17 cellular contexts compared by ENCODE assay signal in genomic region chr3:185715091-185715490, GRCh38.
DNase-seq lines count a peak whose midpoint lies in the region; ATAC-seq, FAIRE-seq and TF ChIP-seq lines count a peak whose summit lies in the region.
"Had no signal": no experiment of that assay in that cellular context is flagged by ENCODE, and none has a peak within 500 bp of the region (broad histone marks: within the 10 kb centered on the region; RNA-seq: fewer than 3 reads in every experiment).

No MANE protein-coding gene starts in this region.

- H3K4me3 ChIP-seq in cardiac muscle cell (no peak overlapping the region), keratinocyte (ENCODE audit: control insufficient read depth in 2 of 3, extremely low read depth in 1 of 3, insufficient read depth in 2 of 3, low read depth in 1 of 3, low read length in 3 of 3) (peak overlapping the region; percentile 2 to 52 (median 39))
- H3K4me3 ChIP-seq: A549 had no signal

- in situ Hi-C loops in KBM-7 (cut with MboI; ENCODE audit: low pct_unique_long_range_greater_than_20kb, low sequenced_read_pairs), result no loop called here

- TF ChIP-seq CTCF in cardiac muscle cell (IDR thresholded peaks at IDR 0.05; ENCODE audit: low read depth, low read length) (no peak), brain (conservative IDR thresholded peaks at IDR 0.05) (no peak), keratinocyte (optimal IDR thresholded peaks at IDR 0.05 in 1 of 3, IDR thresholded peaks at IDR 0.05 in 1 of 3, conservative IDR thresholded peaks at IDR 0.05 in 1 of 3; ENCODE audit: extremely low read depth in 1 of 3, insufficient read depth in 2 of 3, low read length in 3 of 3) (no peak), type B pancreatic cell (conservative IDR thresholded peaks at IDR 0.05) (no peak)

- H3K79me2 ChIP-seq in keratinocyte (ENCODE audit: control insufficient read depth, insufficient read depth, low read length), result peaks cover 63% of the 10 kb centered on the region

- no peaks in the 10 kb centered on the region for H3K27me3 ChIP-seq in cardiac muscle cell
- no peaks in the 10 kb centered on the region for H3K27me3 ChIP-seq in keratinocyte (ENCODE audit: control insufficient read depth, extremely low read depth, insufficient read depth, low read length)

- H3K4me1 Mint-ChIP-seq in brain (peaks cover 89% of the 10 kb centered on the region), type B pancreatic cell (ENCODE audit: unreplicated experiment) (peaks cover 54% of the 10 kb centered on the region)
- H3K4me1 Mint-ChIP-seq: activated B cell treated with CpG ODN at 0.5 μM for 24 hours; stimulated activated effector memory CD8-positive, alpha-beta T cell treated with anti-CD3 and anti-CD28 coated beads, Interleukin-12 subunit alpha, Interleukin-12 subunit beta, amount 100 ng/mL, for 72 hours had no signal

- no peaks in the 10 kb centered on the region for H3K36me3 ChIP-seq in cardiac muscle cell
- H3K36me3 ChIP-seq in keratinocyte (ENCODE audit: control insufficient read depth in 2 of 2, extremely low read depth in 1 of 2, insufficient read depth in 2 of 2, low read length in 2 of 2), result peaks cover 3% of the 10 kb centered on the region in 2 experiments

- no peaks in the 10 kb centered on the region for H3K27me3 Mint-ChIP-seq in brain
- no peaks in the 10 kb centered on the region for H3K27me3 Mint-ChIP-seq in type B pancreatic cell

- H3K4me1 ChIP-seq in cardiac muscle cell (ENCODE audit: low read depth) (peaks cover 35% of the 10 kb centered on the region), keratinocyte (ENCODE audit: control insufficient read depth, extremely low read depth, insufficient read depth, low read length) (peaks cover 77% of the 10 kb centered on the region)

- H3K36me3 Mint-ChIP-seq in brain (peaks cover 26% of the 10 kb centered on the region), type B pancreatic cell (peaks cover 18% of the 10 kb centered on the region)
- H3K36me3 Mint-ChIP-seq: stimulated activated effector memory CD8-positive, alpha-beta T cell treated with anti-CD3 and anti-CD28 coated beads, Interleukin-12 subunit alpha, Interleukin-12 subunit beta, amount 100 ng/mL, for 72 hours had no signal

- peak overlapping the region; percentile 65 for H3K4me2 ChIP-seq in keratinocyte (ENCODE audit: control insufficient read depth, extremely low read depth, insufficient read depth, low read depth, low read length)
- H3K4me2 ChIP-seq: A549 had no signal

- peak overlapping the region; percentile 69 for H3K9ac ChIP-seq in keratinocyte (ENCODE audit: control insufficient read depth, extremely low read depth, insufficient read depth, low read length)

- DNase-seq in cardiac muscle cell (ENCODE audit: low read depth in 1 of 2, low spot score in 1 of 2) (peak; percentile 56 to 76), Right ventricle myocardium superior (no peak), keratinocyte (ENCODE audit: low read depth, low spot score) (no peak), type B pancreatic cell (ENCODE audit: extremely low spot score, unreplicated experiment) (no peak), NCI-H2081 (lab: John Stamatoyannopoulos, UW) (no peak), NCI-H345 treated with DMSO at 0.1 percent for 48 hours (lab: John Stamatoyannopoulos, UW; ENCODE audit: unreplicated experiment) (no peak), KBM-7 (no peak)
- DNase-seq: activated B cell treated with CpG ODN at 0.5 μM for 24 hours; cortex of kidney; head of caudate nucleus; NCI-H2081 treated with DMSO at 0.1 percent for 48 hours; stimulated activated CD4-positive, alpha-beta T cell treated with anti-CD3 and anti-CD28 coated beads, Interleukin-15, amount 100 ng/mL, for 24 hours had no signal

- intact Hi-C loops in Right ventricle myocardium superior (cut with DNase I), result no loop called here

- FAIRE-seq in keratinocyte (lab: Jason Lieb, UNC), result peak; percentile 95
- FAIRE-seq: A549, G401.6 had no signal

- H3K4me3 Mint-ChIP-seq in brain, result peak overlapping the region in 1 of 5 experiments; percentile 11
- H3K4me3 Mint-ChIP-seq in type B pancreatic cell, result no peak overlapping the region
- H3K4me3 Mint-ChIP-seq: activated B cell treated with CpG ODN at 0.5 μM for 24 hours; stimulated activated effector memory CD8-positive, alpha-beta T cell treated with anti-CD3 and anti-CD28 coated beads, Interleukin-12 subunit alpha, Interleukin-12 subunit beta, amount 100 ng/mL, for 72 hours had no signal

- H3K9me3 Mint-ChIP-seq in brain (peaks cover 0 to 5% (median 0%) of the 10 kb centered on the region in 5 experiments), type B pancreatic cell (no peaks in the 10 kb centered on the region)
- H3K9me3 Mint-ChIP-seq: activated T-helper 2 cell treated with anti-CD3 and anti-CD28 coated beads, Interferon-gamma antibody, Interleukin-2, Interleukin-4, amounts not matched to agents 10 μg/mL and 5 μg/mL and 100 μg/mL, durations not matched to agents 14 hours and 24 hours and 36 hours; stimulated activated effector memory CD8-positive, alpha-beta T cell treated with anti-CD3 and anti-CD28 coated beads, Interleukin-12 subunit alpha, Interleukin-12 subunit beta, amount 100 ng/mL, for 72 hours had no signal

- H3K27ac Mint-ChIP-seq in brain (peak overlapping the region in 4 of 5 experiments; percentile 5 to 98 (median 86)), type B pancreatic cell (peak overlapping the region; percentile 74)
- H3K27ac Mint-ChIP-seq: activated B cell treated with CpG ODN at 0.5 μM for 24 hours; activated T-helper 2 cell treated with anti-CD3 and anti-CD28 coated beads, Interferon-gamma antibody, Interleukin-2, Interleukin-4, amounts not matched to agents 10 μg/mL and 5 μg/mL and 100 μg/mL, durations not matched to agents 14 hours and 24 hours and 36 hours; stimulated activated effector memory CD8-positive, alpha-beta T cell treated with anti-CD3 and anti-CD28 coated beads, Interleukin-12 subunit alpha, Interleukin-12 subunit beta, amount 100 ng/mL, for 72 hours had no signal

- H3K27ac ChIP-seq in cardiac muscle cell, result peak overlapping the region; percentile 86
- H3K27ac ChIP-seq in keratinocyte (ENCODE audit: control insufficient read depth, insufficient read depth, low read length), result peak overlapping the region; percentile 94

- dilution Hi-C loops in keratinocyte (cut with MboI; ENCODE audit: extremely low pct_ligation_motif_present, low sequenced_read_pairs), result no loop called here

- H3K9me3 ChIP-seq in cardiac muscle cell (ENCODE audit: low read depth), result no peaks in the 10 kb centered on the region
- no peaks in the 10 kb centered on the region for H3K9me3 ChIP-seq in keratinocyte (ENCODE audit: control insufficient read depth, low read depth, low read length)
- H3K9me3 ChIP-seq: A549 had no signal

- ATAC-seq in Right ventricle myocardium superior (ENCODE audit: poor library complexity), result no peak
- ATAC-seq: A549; stimulated activated effector memory CD8-positive, alpha-beta T cell treated with anti-CD3 and anti-CD28 coated beads, Interleukin-12 subunit alpha, Interleukin-12 subunit beta, amount 100 ng/mL, for 72 hours had no signal

- no peaks in the 10 kb centered on the region for H3K9me1 ChIP-seq in keratinocyte (ENCODE audit: control insufficient read depth, extremely low read depth, insufficient read depth, low read length)

- H4K20me1 ChIP-seq in keratinocyte (ENCODE audit: control insufficient read depth, extremely low read depth, insufficient read depth, low read length), result no peaks in the 10 kb centered on the region

- no peak overlapping the region for H2AFZ ChIP-seq in keratinocyte (ENCODE audit: control insufficient read depth, low read length)

Comparison
In these comparisons a context has a peak if more than half of its experiments do, and no peak if none do; other contexts are left out.
1. DNase-seq: peak in cardiac muscle cell (2 of 2); none in Right ventricle myocardium superior (single experiment), keratinocyte (single experiment), type B pancreatic cell (single experiment), NCI-H2081 (0 of 2), NCI-H345 treated with DMSO at 0.1 percent for 48 hours (single experiment) and KBM-7 (single experiment).